In genomic region chr2:60492550-60492949, GRCh38 we compare ENCODE assay signal across 15 cellular contexts.
"Had no signal": no experiment of that assay in that cellular context is flagged by ENCODE, and none has a peak within 500 bp of the region (broad histone marks: within the 10 kb centered on the region; RNA-seq: fewer than 3 reads in every experiment).

No MANE protein-coding gene starts in this region.

- H3K4me3 Mint-ChIP-seq: activated CD8-positive, alpha-beta T cell treated with anti-CD3 and anti-CD28 coated beads, Interleukin-2, amount 10 ng/mL, durations not matched to agents 7 days and 5 days; central memory CD8-positive, alpha-beta T cell had no signal

- H3K27me3 ChIP-seq: heart left ventricle, neutrophil, transverse colon had no signal

- H3K9me3 ChIP-seq: neutrophil, transverse colon had no signal

- ATAC-seq: activated CD8-positive, alpha-beta T cell treated with anti-CD3 and anti-CD28 coated beads, Interleukin-2, amount 10 ng/mL, durations not matched to agents 7 days and 5 days; heart left ventricle; left colon had no signal

- H3K27ac ChIP-seq: heart left ventricle, neutrophil, skin epidermis, transverse colon, WERI-Rb-1 had no signal

- H3K27ac Mint-ChIP-seq: activated CD8-positive, alpha-beta T cell treated with anti-CD3 and anti-CD28 coated beads, Interleukin-2, amount 10 ng/mL, durations not matched to agents 7 days and 5 days had no signal

- H3K4me1 Mint-ChIP-seq: central memory CD8-positive, alpha-beta T cell had no signal

- H3K4me3 ChIP-seq: heart left ventricle, lung, skin epidermis, transverse colon had no signal

- DNase-seq: activated CD4-positive, alpha-beta T cell treated with anti-CD3 and anti-CD28 coated beads for 48 hours; activated CD8-positive, alpha-beta T cell treated with anti-CD3 and anti-CD28 coated beads, Interleukin-2, amount 10 ng/mL, durations not matched to agents 7 days and 5 days; activated naive CD4-positive, alpha-beta T cell treated with Interleukin-2 at 50 U/mL for 16 hours; cortex of kidney; effector memory CD4-positive, alpha-beta T cell; heart left ventricle; left colon; naive thymus-derived CD8-positive, alpha-beta T cell; stimulated activated CD4-positive, alpha-beta T cell treated with anti-CD3 and anti-CD28 coated beads, Interleukin-4, amount 100 ng/mL, for 4 hours; transverse colon; WERI-Rb-1 had no signal

- H3K9me3 Mint-ChIP-seq: central memory CD8-positive, alpha-beta T cell; naive thymus-derived CD8-positive, alpha-beta T cell had no signal

- H3K36me3 ChIP-seq: heart left ventricle, neutrophil, transverse colon, WERI-Rb-1 had no signal

- H3K36me3 Mint-ChIP-seq: naive thymus-derived CD8-positive, alpha-beta T cell had no signal
